Comparison of ENCODE assay signal across 16 cellular contexts in the genomic region with DNA sequence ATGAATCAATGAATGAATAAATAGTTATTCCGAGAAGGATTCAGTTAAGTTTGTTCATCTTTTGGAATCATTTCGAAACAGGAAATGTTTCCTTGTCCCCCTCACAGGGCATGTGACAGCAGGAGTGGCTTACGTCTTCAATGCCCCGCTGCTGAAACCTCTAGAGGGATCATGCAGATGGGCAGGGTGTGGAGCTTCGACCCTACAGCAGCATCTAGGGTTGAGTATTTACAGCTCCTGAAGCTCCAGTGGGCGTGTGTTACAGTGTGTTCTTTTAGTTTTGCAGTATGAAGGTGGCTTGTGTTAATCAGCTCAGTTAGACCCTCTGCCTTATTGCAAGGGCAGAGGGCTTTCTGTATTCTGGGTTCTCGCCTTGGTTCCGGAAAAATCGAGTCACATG. TPM values are rescaled to one million over a fixed set of nuclear protein-coding genes. Genes with fewer than 3 reads are reported as not detected.
DNase-seq lines count a peak whose midpoint lies in the region; ATAC-seq and TF ChIP-seq lines count a peak whose summit lies in the region.
"Had no signal": no experiment of that assay in that cellular context is flagged by ENCODE, and none has a peak within 500 bp of the region (broad histone marks: within the 10 kb centered on the region; RNA-seq: fewer than 3 reads in every experiment).

No MANE protein-coding gene starts in this region.

- peak overlapping the region in 1 of 2 experiments; percentile 67 for H3K4ac ChIP-seq in mesenchymal stem cell (ENCODE audit: low read depth in 1 of 2, low read length in 2 of 2)

- WGBS in endodermal cell (ENCODE audit: insufficient coverage in 1 of 2, insufficient read length in 1 of 2), 2 experiments: 86 to 91% methylated on average over 5 to 9 of the region's 9 CpGs
- WGBS in mesenchymal stem cell: 78% methylated on average over 9 of the region's 9 CpGs
- WGBS in upper lobe of left lung, 2 donors: 79 to 81% methylated on average over 9 of the region's 9 CpGs

- H3K4me1 ChIP-seq in endodermal cell (ENCODE audit: control insufficient read depth, insufficient read depth, low read length) (no peaks in the 10 kb centered on the region), mesenchymal stem cell (ENCODE audit: control insufficient read depth, insufficient read depth, low read depth, low read length) (no peaks in the 10 kb centered on the region), upper lobe of left lung (peaks cover 0 to 13% (median 2%) of the 10 kb centered on the region in 4 donors)

- no peak overlapping the region for H2AK5ac ChIP-seq in mesenchymal stem cell (ENCODE audit: low read length, severe bottlenecking)

- no peak overlapping the region for H3K27ac Mint-ChIP-seq in endodermal cell

- DNase-seq in NCI-H82 (lab: John Stamatoyannopoulos, UW): peak; percentile 5
- DNase-seq in NCI-H82 treated with DMSO at 0.1 percent for 48 hours (lab: John Stamatoyannopoulos, UW; ENCODE audit: unreplicated experiment): no peak
- DNase-seq in endodermal cell: peak; percentile 42
- DNase-seq in mesenchymal stem cell: no peak
- DNase-seq in upper lobe of left lung: no peak
- DNase-seq in GDM1 (lab: John Stamatoyannopoulos, UW): no peak
- DNase-seq in islet precursor cell: no peak
- DNase-seq: H9, NCI-H1436, NCI-H2107, NCI-H226, NCI-H69, SHP77 treated with DMSO at 0.1 percent for 48 hours had no signal

- H3K4me1 Mint-ChIP-seq in endodermal cell: peaks cover 4% of the 10 kb centered on the region

- TF ChIP-seq POLR2A in upper lobe of left lung (IDR thresholded peaks at IDR 0.05): no peak

- H3K36me3 ChIP-seq in endodermal cell (ENCODE audit: control insufficient read depth, insufficient read depth, low read length) (no peaks in the 10 kb centered on the region), mesenchymal stem cell (ENCODE audit: control insufficient read depth in 1 of 2, insufficient read depth in 2 of 2, low read depth in 1 of 2, low read length in 2 of 2) (no peaks in the 10 kb centered on the region), upper lobe of left lung (no peaks in the 10 kb centered on the region)

- H2BK5ac ChIP-seq in mesenchymal stem cell (ENCODE audit: low read depth, low read length, poor library complexity, severe bottlenecking): no peak overlapping the region

- no peaks in the 10 kb centered on the region for H3K36me3 Mint-ChIP-seq in endodermal cell (ENCODE audit: low read depth)

- no peaks in the 10 kb centered on the region for H3K79me1 ChIP-seq in mesenchymal stem cell (replicated peaks; ENCODE audit: low read length, poor library complexity, severe bottlenecking)

- no peak overlapping the region for H3K18ac ChIP-seq in mesenchymal stem cell (ENCODE audit: low read depth in 1 of 2, low read length in 2 of 2)

- no peak overlapping the region for H3K4me2 ChIP-seq in mesenchymal stem cell (ENCODE audit: low read length, poor library complexity, severe bottlenecking)

- H2AFZ ChIP-seq in mesenchymal stem cell (ENCODE audit: low read depth, low read length): no peak overlapping the region

- H3K9me3 Mint-ChIP-seq in endodermal cell: no peaks in the 10 kb centered on the region
- H3K9me3 Mint-ChIP-seq: H9 had no signal

- no peak overlapping the region for H2BK15ac ChIP-seq in mesenchymal stem cell (ENCODE audit: low read depth, poor library complexity, severe bottlenecking)

- H3K4me3 ChIP-seq in endodermal cell (ENCODE audit: low read length) (no peak overlapping the region), mesenchymal stem cell (ENCODE audit: insufficient read depth in 1 of 2, low read depth in 1 of 2, low read length in 2 of 2) (no peak overlapping the region), upper lobe of left lung (no peak overlapping the region)

- TF ChIP-seq CTCF in endodermal cell (conservative IDR thresholded peaks at IDR 0.05): no peak
- no peak for TF ChIP-seq CTCF in upper lobe of left lung (IDR thresholded peaks at IDR 0.05)

- H3K27me3 Mint-ChIP-seq in endodermal cell (ENCODE audit: insufficient read depth): no peaks in the 10 kb centered on the region

- H2BK12ac ChIP-seq in mesenchymal stem cell (ENCODE audit: low read length in 2 of 2): peak overlapping the region; percentile 18 to 38

- H3K4me3 Mint-ChIP-seq in endodermal cell: no peak overlapping the region
- H3K4me3 Mint-ChIP-seq: H9 had no signal

- no peak overlapping the region for H3K27ac ChIP-seq in endodermal cell (ENCODE audit: low read depth, low read length)
- H3K27ac ChIP-seq in mesenchymal stem cell (ENCODE audit: low read length, poor library complexity, severe bottlenecking): no peak overlapping the region
- H3K27ac ChIP-seq in upper lobe of left lung: no peak overlapping the region
- H3K27ac ChIP-seq: 22Rv1 had no signal

- no peaks in the 10 kb centered on the region for H3K9me3 ChIP-seq in endodermal cell (ENCODE audit: control insufficient read depth, low read length)
- no peaks in the 10 kb centered on the region for H3K9me3 ChIP-seq in mesenchymal stem cell (ENCODE audit: control insufficient read depth, low read length)
- no peaks in the 10 kb centered on the region for H3K9me3 ChIP-seq in upper lobe of left lung

- no peak overlapping the region for H3K14ac ChIP-seq in mesenchymal stem cell (ENCODE audit: low read length in 2 of 2)

- H3K27me3 ChIP-seq in endodermal cell (ENCODE audit: control insufficient read depth, insufficient read depth, low read length, poor library complexity, severe bottlenecking) (no peaks in the 10 kb centered on the region), mesenchymal stem cell (ENCODE audit: control insufficient read depth in 1 of 2, insufficient read depth in 1 of 2, low read length in 2 of 2) (no peaks in the 10 kb centered on the region), upper lobe of left lung (no peaks in the 10 kb centered on the region)

- no peak for TF ChIP-seq EP300 in upper lobe of left lung (IDR thresholded peaks at IDR 0.05)

- no peak overlapping the region for H3K9ac ChIP-seq in endodermal cell (ENCODE audit: extremely low read depth, low read length, poor library complexity, severe bottlenecking)
- H3K9ac ChIP-seq in mesenchymal stem cell (ENCODE audit: low read length): no peak overlapping the region

- no peak overlapping the region for H3K23ac ChIP-seq in mesenchymal stem cell (ENCODE audit: low read length in 2 of 2)

- peak overlapping the region; percentile 12 for H4K8ac ChIP-seq in mesenchymal stem cell (ENCODE audit: low read length)

- H4K91ac ChIP-seq in mesenchymal stem cell (ENCODE audit: low read length): no peak overlapping the region

- ATAC-seq in upper lobe of left lung (ENCODE audit: low FRiP score in 2 of 2) (peak; percentile 36 to 53), GM19351 (IDR thresholded peaks at IDR 0.05; ENCODE audit: unreplicated experiment) (no peak)
- ATAC-seq: Panc1 had no signal

- no peak overlapping the region for H2BK120ac ChIP-seq in mesenchymal stem cell (ENCODE audit: low read depth, low read length)

RNA-seq across cellular contexts. Expression of a gene that starts 2.6 kb away (rescaled TPM):
- total RNA-seq in endodermal cell: 1 to 10 TPM in 1 of 2 donors, under 1 TPM in 1; 0.20 to 1.9 TPM
- polyA plus RNA-seq in endodermal cell (2013, experiment 1 of 2): 12.1 TPM
- 14.5 TPM for polyA plus RNA-seq in endodermal cell (2013, experiment 2 of 2)
- 26.2 TPM for polyA plus RNA-seq in mesenchymal stem cell (2013, experiment 1 of 2)
- polyA plus RNA-seq in mesenchymal stem cell (2013, experiment 2 of 2): 26.1 TPM
- total RNA-seq in upper lobe of left lung: 10 to 100 TPM in 2 of 6 donors, 1 to 10 TPM in 4; 3.5 to 24.1 (median 8.6) TPM

Comparison
In these comparisons a context has a peak if more than half of its experiments do, and no peak if none do; other contexts are left out.
1. DNase-seq: peak in NCI-H82 (single experiment) and endodermal cell (single experiment); none in NCI-H82 treated with DMSO at 0.1 percent for 48 hours (single experiment), mesenchymal stem cell (single experiment), upper lobe of left lung (0 of 2), GDM1 (single experiment) and islet precursor cell (single experiment).